27 cellular contexts compared by ENCODE assay signal in the genomic region with DNA sequence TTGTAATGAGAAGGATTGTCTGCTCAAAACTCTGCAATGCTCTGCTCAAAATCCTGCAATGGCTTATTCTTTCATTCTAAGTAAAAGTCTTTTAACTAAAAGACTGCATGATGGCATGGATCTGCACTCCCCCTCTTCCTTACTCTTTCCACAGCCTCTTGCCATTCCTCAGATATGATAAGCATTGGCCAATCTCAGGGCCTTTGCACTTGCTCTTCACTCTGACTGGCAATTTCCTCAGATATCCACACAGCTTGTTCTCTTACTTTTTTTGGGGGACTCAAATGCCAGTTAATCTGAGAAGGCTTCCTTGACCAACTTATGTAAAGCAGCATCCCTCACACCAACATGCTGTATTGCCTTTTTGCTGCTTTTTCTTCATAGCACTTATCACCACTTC. TPM values are rescaled to one million over a fixed set of nuclear protein-coding genes. Genes with fewer than 3 reads are reported as not detected.
"Had no signal": no experiment of that assay in that cellular context is flagged by ENCODE, and none has a peak within 500 bp of the region (broad histone marks: within the 10 kb centered on the region; RNA-seq: fewer than 3 reads in every experiment).

No MANE protein-coding gene starts in this region.

- H3K27ac Mint-ChIP-seq: activated CD4-positive, alpha-beta memory T cell treated with anti-CD3 and anti-CD28 coated beads, Interleukin-2, amount 10 ng/mL, durations not matched to agents 7 days and 5 days; activated CD4-positive, alpha-beta T cell treated with anti-CD3 and anti-CD28 coated beads for 36 hours; activated naive CD4-positive, alpha-beta T cell treated with anti-CD3 and anti-CD28 coated beads for 36 hours had no signal

- H3K4me3 ChIP-seq: body of pancreas, Peyer's patch, SJCRH30 had no signal

- H3K27ac ChIP-seq: body of pancreas, Peyer's patch, RWPE1, SJCRH30, WERI-Rb-1 had no signal

- ATAC-seq: activated CD4-positive, alpha-beta T cell treated with anti-CD3 and anti-CD28 coated beads for 36 hours; body of pancreas had no signal

- H3K27me3 Mint-ChIP-seq: activated CD4-positive, alpha-beta memory T cell treated with anti-CD3 and anti-CD28 coated beads, Interleukin-2, amount 10 ng/mL, durations not matched to agents 7 days and 5 days; activated CD4-positive, alpha-beta T cell treated with anti-CD3 and anti-CD28 coated beads for 36 hours; activated naive CD8-positive, alpha-beta T cell treated with anti-CD3 and anti-CD28 coated beads, Interleukin-2, amount 10 ng/mL, durations not matched to agents 7 days and 5 days had no signal

- H3K27me3 ChIP-seq: body of pancreas, Peyer's patch, SJCRH30 had no signal

- H3K36me3 ChIP-seq: Peyer's patch had no signal

- H3K9ac ChIP-seq: SK-N-SH had no signal

- DNase-seq: activated CD4-positive, alpha-beta memory T cell treated with anti-CD3 and anti-CD28 coated beads, Interleukin-2, amount 10 ng/mL, durations not matched to agents 7 days and 5 days; activated CD4-positive, alpha-beta T cell treated with anti-CD3 and anti-CD28 coated beads for 36 hours; activated CD4-positive, alpha-beta T cell treated with anti-CD3 and anti-CD28 coated beads, Interleukin-2, amount 50 U/mL, for 1 hour; activated gamma-delta T cell; activated naive CD4-positive, alpha-beta T cell treated with anti-CD3 and anti-CD28 coated beads for 36 hours; activated naive CD8-positive, alpha-beta T cell treated with anti-CD3 and anti-CD28 coated beads, Interleukin-2, amount 10 ng/mL, durations not matched to agents 7 days and 5 days; aorta; body of pancreas; central memory CD4-positive, alpha-beta T cell; MM.1S; NCI-H1105; NCI-H1436; NCI-H1694 treated with DMSO at 0.1 percent for 48 hours; NCI-H2081; NCI-H510A treated with DMSO at 0.1 percent for 48 hours; NCI-H69; NK-92 treated with Interleukin-12 subunit alpha and Interleukin-12 subunit beta, amount 100 ng/mL, for 24 hours; Peyer's patch; Right ventricle myocardium superior; SJCRH30; SK-N-SH; T-helper 1 cell; WERI-Rb-1 had no signal

- H3K9me3 Mint-ChIP-seq: activated CD4-positive, alpha-beta memory T cell treated with anti-CD3 and anti-CD28 coated beads, Interleukin-2, amount 10 ng/mL, durations not matched to agents 7 days and 5 days; activated naive CD4-positive, alpha-beta T cell treated with anti-CD3 and anti-CD28 coated beads for 36 hours; activated naive CD8-positive, alpha-beta T cell treated with anti-CD3 and anti-CD28 coated beads, Interleukin-2, amount 10 ng/mL, durations not matched to agents 7 days and 5 days had no signal

- H3K4me3 Mint-ChIP-seq: activated naive CD4-positive, alpha-beta T cell treated with anti-CD3 and anti-CD28 coated beads for 36 hours had no signal

- H3K9me2 ChIP-seq: SK-N-SH had no signal

- H3K9me3 ChIP-seq: body of pancreas, Peyer's patch, SJCRH30, SK-N-SH had no signal

RNA-seq across cellular contexts. Expression of gene TMCO2, which starts 7.5 kb away (rescaled TPM):
- total RNA-seq: activated CD4-positive, alpha-beta memory T cell treated with anti-CD3 and anti-CD28 coated beads, Interleukin-2, amount 10 ng/mL, durations not matched to agents 7 days and 5 days; activated CD4-positive, alpha-beta T cell treated with anti-CD3 and anti-CD28 coated beads for 36 hours; activated CD8-positive, alpha-beta memory T cell treated with anti-CD3 and anti-CD28 coated beads for 36 hours; activated naive CD4-positive, alpha-beta T cell treated with anti-CD3 and anti-CD28 coated beads for 36 hours; activated naive CD8-positive, alpha-beta T cell treated with anti-CD3 and anti-CD28 coated beads, Interleukin-2, amount 10 ng/mL, durations not matched to agents 7 days and 5 days; aorta; body of pancreas; bronchial epithelial cell; chondrocyte; Peyer's patch; Right ventricle myocardium superior; SJCRH30 had no signal
- polyA plus RNA-seq: aorta, SK-N-SH had no signal
